Comparison of ENCODE assay signal across 1 cellular context in the genomic region with DNA sequence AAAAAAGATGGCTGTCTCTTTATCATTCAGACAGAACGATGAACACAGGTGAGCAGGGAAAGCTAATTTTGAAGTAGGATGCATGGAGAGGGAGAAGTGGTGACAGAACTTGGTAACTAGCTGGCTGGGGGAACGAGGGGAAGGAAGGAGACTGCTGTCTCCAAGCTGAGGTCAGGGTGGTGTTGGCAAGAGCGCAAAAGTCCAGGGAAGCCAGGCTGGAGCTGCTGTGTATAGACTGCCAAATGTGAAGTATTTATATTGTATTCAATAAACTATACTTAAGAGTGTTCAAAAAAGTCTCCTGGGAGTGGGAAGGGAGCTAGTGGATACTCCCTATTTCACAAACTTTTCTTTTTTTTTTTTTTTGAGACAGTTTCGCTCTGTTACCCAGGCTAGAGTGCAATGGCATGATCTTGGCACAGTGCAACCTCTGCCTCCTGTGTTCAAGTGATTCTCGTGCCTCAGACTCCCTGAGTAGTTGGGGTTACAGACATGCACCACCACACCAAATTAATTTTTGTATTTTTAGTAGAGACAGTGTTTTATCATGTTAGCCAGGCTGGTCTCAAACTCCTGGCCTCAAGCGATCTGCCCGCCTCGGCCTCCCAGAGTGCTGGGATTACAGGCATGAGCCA.
TF ChIP-seq lines count a peak whose summit lies in the region.

No MANE protein-coding gene starts in this region.

TF ChIP-seq in IMR-90, 13 proteins besides CTCF, POLR2A, EP300 and RAD21 (continued from another document):
- TF ChIP-seq FOS (IDR thresholded peaks at IDR 0.05; ENCODE audit: low read depth, low read length) (no peak), MAFK (IDR thresholded peaks at IDR 0.05; ENCODE audit: low read depth, low read length) (no peak), MAZ (IDR thresholded peaks at IDR 0.05; ENCODE audit: borderline replicate concordance, low read depth, low read length) (no peak), USF2 (IDR thresholded peaks at IDR 0.05; ENCODE audit: low read depth, low read length) (no peak), RFX5 (IDR thresholded peaks at IDR 0.05; ENCODE audit: low read depth, low read length) (no peak), CEBPB (IDR thresholded peaks at IDR 0.05; ENCODE audit: low read depth, low read length) (no peak), ELK1 (IDR thresholded peaks at IDR 0.05; ENCODE audit: borderline replicate concordance, low read depth, low read length) (no peak), CHD1 (IDR thresholded peaks at IDR 0.05; ENCODE audit: low read depth, low read length) (no peak), BHLHE40 (IDR thresholded peaks at IDR 0.05; ENCODE audit: low read depth, low read length) (no peak), SMC3 (IDR thresholded peaks at IDR 0.05; ENCODE audit: low read depth, low read length) (no peak), RCOR1 (IDR thresholded peaks at IDR 0.05; ENCODE audit: insufficient replicate concordance, low read length) (no peak)
